In the genomic region with DNA sequence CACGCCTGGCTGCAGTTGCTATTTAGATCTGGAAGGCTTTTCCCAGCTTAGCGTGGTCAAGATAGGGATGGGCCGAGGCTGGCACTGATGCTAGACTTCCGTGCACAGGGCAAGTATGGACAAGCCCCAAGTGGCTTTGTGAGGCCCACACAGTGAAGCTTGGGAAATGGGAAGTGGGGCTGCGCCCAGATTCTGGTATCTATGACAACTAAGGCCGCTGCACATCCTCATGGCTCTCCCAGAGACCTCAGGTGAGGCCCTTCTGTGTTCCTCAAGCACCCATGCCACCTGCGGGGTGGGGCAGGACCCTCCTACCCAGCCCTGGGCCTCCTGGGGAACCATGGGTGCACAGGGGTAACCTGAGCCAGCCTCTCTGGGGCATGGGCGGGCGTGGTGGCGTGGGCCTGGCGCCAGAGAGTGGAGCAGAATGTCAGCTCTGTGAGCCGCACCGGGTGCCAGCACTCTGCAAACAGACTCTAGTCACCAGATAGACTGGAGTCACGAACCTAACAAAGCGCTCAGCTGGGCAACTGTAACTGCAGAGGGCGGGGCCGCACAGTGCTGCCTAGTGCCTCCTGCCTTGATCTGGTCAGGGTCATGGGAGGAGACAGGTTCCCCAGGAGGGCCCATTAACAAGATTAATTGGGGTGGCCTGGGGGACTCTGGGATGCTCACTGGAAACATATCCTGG, we compare ENCODE assay signal across 10 cellular contexts. TPM values are rescaled to one million over a fixed set of nuclear protein-coding genes. Genes with fewer than 3 reads are reported as not detected.
DNase-seq lines count a peak whose midpoint lies in the region; ATAC-seq and TF ChIP-seq lines count a peak whose summit lies in the region.
"Had no signal": no experiment of that assay in that cellular context is flagged by ENCODE, and none has a peak within 500 bp of the region (broad histone marks: within the 10 kb centered on the region; RNA-seq: fewer than 3 reads in every experiment).

No MANE protein-coding gene starts in this region.

- no peak overlapping the region for H3K4me3 Mint-ChIP-seq in activated naive CD8-positive, alpha-beta T cell treated with anti-CD3 and anti-CD28 coated beads, Interleukin-2, amount 50 U/mL, for 24 hours
- H3K4me3 Mint-ChIP-seq: nephron had no signal

- no peaks in the 10 kb centered on the region for H3K4me1 Mint-ChIP-seq in activated naive CD8-positive, alpha-beta T cell treated with anti-CD3 and anti-CD28 coated beads, Interleukin-2, amount 50 U/mL, for 24 hours
- H3K4me1 Mint-ChIP-seq: nephron had no signal

- H3K9me3 Mint-ChIP-seq in activated naive CD8-positive, alpha-beta T cell treated with anti-CD3 and anti-CD28 coated beads, Interleukin-2, amount 50 U/mL, for 24 hours, result no peaks in the 10 kb centered on the region
- H3K9me3 Mint-ChIP-seq: nephron had no signal

- H3K4me1 ChIP-seq in sigmoid colon, result no peaks in the 10 kb centered on the region

- H3K9me3 ChIP-seq in sigmoid colon, result no peaks in the 10 kb centered on the region

- DNase-seq in NCI-H2227 (lab: John Stamatoyannopoulos, UW; ENCODE audit: unreplicated experiment) (peak; percentile 23), NCI-H2227 treated with DMSO at 0.1 percent for 48 hours (lab: John Stamatoyannopoulos, UW) (no peak), NOMO-1 treated with DMSO at 0.1 percent for 48 hours (lab: John Stamatoyannopoulos, UW; ENCODE audit: unreplicated experiment) (peak; percentile 18), iPS-NIHi11 (ENCODE audit: low spot score) (peak; percentile 61), ureter (ENCODE audit: low spot score) (peak; percentile 86), sigmoid colon (no peak), OCI-M1 (lab: John Stamatoyannopoulos, UW) (no peak)
- no peak for DNase-seq in activated naive CD8-positive, alpha-beta T cell treated with anti-CD3 and anti-CD28 coated beads, Interleukin-2, amount 50 U/mL, for 24 hours

- no peak for TF ChIP-seq EP300 in sigmoid colon (IDR thresholded peaks at IDR 0.05)

- no peaks in the 10 kb centered on the region for H3K36me3 Mint-ChIP-seq in activated naive CD8-positive, alpha-beta T cell treated with anti-CD3 and anti-CD28 coated beads, Interleukin-2, amount 50 U/mL, for 24 hours (ENCODE audit: low read depth)

- H3K36me3 ChIP-seq in sigmoid colon, result no peaks in the 10 kb centered on the region

- 16 to 66% methylated on average over 17 of the region's 17 CpGs for WGBS in sigmoid colon, 2 donors

- peak overlapping the region in 1 of 4 donors; percentile 3 for H3K27ac ChIP-seq in sigmoid colon
- H3K27ac ChIP-seq: SK-N-MC had no signal

- intact Hi-C loops in sigmoid colon (cut with DNase I), result no loop called here

- TF ChIP-seq POLR2A in sigmoid colon (IDR thresholded peaks at IDR 0.05), result peak in 1 of 2 donors; percentile 17

- no peak overlapping the region for H3K27ac Mint-ChIP-seq in activated naive CD8-positive, alpha-beta T cell treated with anti-CD3 and anti-CD28 coated beads, Interleukin-2, amount 50 U/mL, for 24 hours

- TF ChIP-seq CTCF in sigmoid colon (IDR thresholded peaks at IDR 0.05), result no peak

- no peak for ATAC-seq in activated naive CD8-positive, alpha-beta T cell treated with anti-CD3 and anti-CD28 coated beads, Interleukin-2, amount 50 U/mL, for 24 hours

- no peak overlapping the region for H3K4me3 ChIP-seq in sigmoid colon
- H3K4me3 ChIP-seq: SK-N-MC had no signal

- peaks cover under 1% of the 10 kb centered on the region for H3K27me3 Mint-ChIP-seq in activated naive CD8-positive, alpha-beta T cell treated with anti-CD3 and anti-CD28 coated beads, Interleukin-2, amount 50 U/mL, for 24 hours

- H3K27me3 ChIP-seq in sigmoid colon, result no peaks in the 10 kb centered on the region

RNA-seq across cellular contexts. Expression of gene ELF3, which starts 46.4 kb away (rescaled TPM):
- total RNA-seq in ureter, result 1,345 TPM
- 1 to 10 TPM in 1 of 4 donors, under 1 TPM in 3; 0.16 to 1.8 (median 0.41) TPM for total RNA-seq in sigmoid colon
- 100 to 1,000 TPM; 560 to 665 (median 569) TPM for polyA plus RNA-seq in sigmoid colon

Comparison
In these comparisons a context has a peak if more than half of its experiments do, and no peak if none do; other contexts are left out.
1. DNase-seq: peak in NCI-H2227 (single experiment), NOMO-1 treated with DMSO at 0.1 percent for 48 hours (single experiment), iPS-NIHi11 (single experiment) and ureter (single experiment); none in NCI-H2227 treated with DMSO at 0.1 percent for 48 hours (single experiment), sigmoid colon (single experiment), OCI-M1 (single experiment) and activated naive CD8-positive, alpha-beta T cell treated with anti-CD3 and anti-CD28 coated beads, Interleukin-2, amount 50 U/mL, for 24 hours (single experiment).
2. RNA of gene ELF3, which starts 46.4 kb away (total RNA-seq): 1,345 TPM in ureter (single experiment); 0.16 to 1.8 TPM in sigmoid colon; every median in the first group is over 100 times any median in the second.